In the genomic region with DNA sequence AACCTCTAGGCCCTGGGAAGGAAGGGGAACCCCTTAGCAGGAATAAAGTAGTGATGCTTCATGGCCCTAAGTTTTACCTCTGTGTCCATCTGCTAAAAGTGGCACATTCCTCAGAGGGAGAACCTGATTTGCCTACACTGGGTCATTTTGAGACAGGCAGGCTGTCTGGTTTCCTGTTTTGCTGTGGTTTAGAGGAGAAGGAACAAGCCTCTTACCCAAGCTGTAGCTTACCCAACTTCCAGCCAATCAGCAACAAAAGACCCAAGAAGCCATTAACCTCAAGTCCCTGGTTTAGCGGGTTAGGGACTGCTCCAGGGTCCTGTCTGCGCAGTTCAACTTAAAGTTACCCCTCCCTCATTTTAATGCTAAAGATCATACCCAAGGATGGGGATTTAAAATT, we compare ENCODE assay signal across 1 cellular context.
TF ChIP-seq lines count a peak whose summit lies in the region.

No MANE protein-coding gene starts in this region.

TF ChIP-seq in H1, 55 proteins besides CTCF, POLR2A, EP300 and RAD21 (continued from another document):
- TF ChIP-seq, protein P1, sequence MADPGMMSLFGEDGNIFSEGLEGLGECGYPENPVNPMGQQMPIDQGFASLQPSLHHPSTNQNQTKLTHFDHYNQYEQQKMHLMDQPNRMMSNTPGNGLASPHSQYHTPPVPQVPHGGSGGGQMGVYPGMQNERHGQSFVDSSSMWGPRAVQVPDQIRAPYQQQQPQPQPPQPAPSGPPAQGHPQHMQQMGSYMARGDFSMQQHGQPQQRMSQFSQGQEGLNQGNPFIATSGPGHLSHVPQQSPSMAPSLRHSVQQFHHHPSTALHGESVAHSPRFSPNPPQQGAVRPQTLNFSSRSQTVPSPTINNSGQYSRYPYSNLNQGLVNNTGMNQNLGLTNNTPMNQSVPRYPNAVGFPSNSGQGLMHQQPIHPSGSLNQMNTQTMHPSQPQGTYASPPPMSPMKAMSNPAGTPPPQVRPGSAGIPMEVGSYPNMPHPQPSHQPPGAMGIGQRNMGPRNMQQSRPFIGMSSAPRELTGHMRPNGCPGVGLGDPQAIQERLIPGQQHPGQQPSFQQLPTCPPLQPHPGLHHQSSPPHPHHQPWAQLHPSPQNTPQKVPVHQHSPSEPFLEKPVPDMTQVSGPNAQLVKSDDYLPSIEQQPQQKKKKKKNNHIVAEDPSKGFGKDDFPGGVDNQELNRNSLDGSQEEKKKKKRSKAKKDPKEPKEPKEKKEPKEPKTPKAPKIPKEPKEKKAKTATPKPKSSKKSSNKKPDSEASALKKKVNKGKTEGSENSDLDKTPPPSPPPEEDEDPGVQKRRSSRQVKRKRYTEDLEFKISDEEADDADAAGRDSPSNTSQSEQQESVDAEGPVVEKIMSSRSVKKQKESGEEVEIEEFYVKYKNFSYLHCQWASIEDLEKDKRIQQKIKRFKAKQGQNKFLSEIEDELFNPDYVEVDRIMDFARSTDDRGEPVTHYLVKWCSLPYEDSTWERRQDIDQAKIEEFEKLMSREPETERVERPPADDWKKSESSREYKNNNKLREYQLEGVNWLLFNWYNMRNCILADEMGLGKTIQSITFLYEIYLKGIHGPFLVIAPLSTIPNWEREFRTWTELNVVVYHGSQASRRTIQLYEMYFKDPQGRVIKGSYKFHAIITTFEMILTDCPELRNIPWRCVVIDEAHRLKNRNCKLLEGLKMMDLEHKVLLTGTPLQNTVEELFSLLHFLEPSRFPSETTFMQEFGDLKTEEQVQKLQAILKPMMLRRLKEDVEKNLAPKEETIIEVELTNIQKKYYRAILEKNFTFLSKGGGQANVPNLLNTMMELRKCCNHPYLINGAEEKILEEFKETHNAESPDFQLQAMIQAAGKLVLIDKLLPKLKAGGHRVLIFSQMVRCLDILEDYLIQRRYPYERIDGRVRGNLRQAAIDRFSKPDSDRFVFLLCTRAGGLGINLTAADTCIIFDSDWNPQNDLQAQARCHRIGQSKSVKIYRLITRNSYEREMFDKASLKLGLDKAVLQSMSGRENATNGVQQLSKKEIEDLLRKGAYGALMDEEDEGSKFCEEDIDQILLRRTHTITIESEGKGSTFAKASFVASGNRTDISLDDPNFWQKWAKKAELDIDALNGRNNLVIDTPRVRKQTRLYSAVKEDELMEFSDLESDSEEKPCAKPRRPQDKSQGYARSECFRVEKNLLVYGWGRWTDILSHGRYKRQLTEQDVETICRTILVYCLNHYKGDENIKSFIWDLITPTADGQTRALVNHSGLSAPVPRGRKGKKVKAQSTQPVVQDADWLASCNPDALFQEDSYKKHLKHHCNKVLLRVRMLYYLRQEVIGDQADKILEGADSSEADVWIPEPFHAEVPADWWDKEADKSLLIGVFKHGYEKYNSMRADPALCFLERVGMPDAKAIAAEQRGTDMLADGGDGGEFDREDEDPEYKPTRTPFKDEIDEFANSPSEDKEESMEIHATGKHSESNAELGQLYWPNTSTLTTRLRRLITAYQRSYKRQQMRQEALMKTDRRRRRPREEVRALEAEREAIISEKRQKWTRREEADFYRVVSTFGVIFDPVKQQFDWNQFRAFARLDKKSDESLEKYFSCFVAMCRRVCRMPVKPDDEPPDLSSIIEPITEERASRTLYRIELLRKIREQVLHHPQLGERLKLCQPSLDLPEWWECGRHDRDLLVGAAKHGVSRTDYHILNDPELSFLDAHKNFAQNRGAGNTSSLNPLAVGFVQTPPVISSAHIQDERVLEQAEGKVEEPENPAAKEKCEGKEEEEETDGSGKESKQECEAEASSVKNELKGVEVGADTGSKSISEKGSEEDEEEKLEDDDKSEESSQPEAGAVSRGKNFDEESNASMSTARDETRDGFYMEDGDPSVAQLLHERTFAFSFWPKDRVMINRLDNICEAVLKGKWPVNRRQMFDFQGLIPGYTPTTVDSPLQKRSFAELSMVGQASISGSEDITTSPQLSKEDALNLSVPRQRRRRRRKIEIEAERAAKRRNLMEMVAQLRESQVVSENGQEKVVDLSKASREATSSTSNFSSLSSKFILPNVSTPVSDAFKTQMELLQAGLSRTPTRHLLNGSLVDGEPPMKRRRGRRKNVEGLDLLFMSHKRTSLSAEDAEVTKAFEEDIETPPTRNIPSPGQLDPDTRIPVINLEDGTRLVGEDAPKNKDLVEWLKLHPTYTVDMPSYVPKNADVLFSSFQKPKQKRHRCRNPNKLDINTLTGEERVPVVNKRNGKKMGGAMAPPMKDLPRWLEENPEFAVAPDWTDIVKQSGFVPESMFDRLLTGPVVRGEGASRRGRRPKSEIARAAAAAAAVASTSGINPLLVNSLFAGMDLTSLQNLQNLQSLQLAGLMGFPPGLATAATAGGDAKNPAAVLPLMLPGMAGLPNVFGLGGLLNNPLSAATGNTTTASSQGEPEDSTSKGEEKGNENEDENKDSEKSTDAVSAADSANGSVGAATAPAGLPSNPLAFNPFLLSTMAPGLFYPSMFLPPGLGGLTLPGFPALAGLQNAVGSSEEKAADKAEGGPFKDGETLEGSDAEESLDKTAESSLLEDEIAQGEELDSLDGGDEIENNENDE (IDR thresholded peaks at IDR 0.05; ENCODE audit: insufficient replicate concordance, low read length) = no peak
- no peak for TF ChIP-seq GTF2F1 (IDR thresholded peaks at IDR 0.05; ENCODE audit: borderline replicate concordance, low read depth, low read length)
- no peak for TF ChIP-seq CEBPB (IDR thresholded peaks at IDR 0.05; ENCODE audit: low read depth, low read length)
- TF ChIP-seq JUN (IDR thresholded peaks at IDR 0.05; ENCODE audit: low read depth, low read length) = no peak
- no peak for TF ChIP-seq SAP30 (IDR thresholded peaks at IDR 0.05; ENCODE audit: insufficient read depth, insufficient replicate concordance, low read length)
